Comparison of ENCODE assay signal across 19 cellular contexts in genomic region chr14:80260649-80261048, GRCh38. TPM values are rescaled to one million over a fixed set of nuclear protein-coding genes. Genes with fewer than 3 reads are reported as not detected.
"Had no signal": no experiment of that assay in that cellular context is flagged by ENCODE, and none has a peak within 500 bp of the region (broad histone marks: within the 10 kb centered on the region; RNA-seq: fewer than 3 reads in every experiment).

No MANE protein-coding gene starts in this region.

- H3K36me3 ChIP-seq: breast epithelium, esophagus muscularis mucosa, tibial nerve had no signal

- H3K4me1 ChIP-seq: breast epithelium had no signal

- H3K9me3 ChIP-seq: breast epithelium, esophagus muscularis mucosa, tibial nerve had no signal

- H3K27ac ChIP-seq: breast epithelium, VCaP had no signal

- ATAC-seq: activated naive CD4-positive, alpha-beta T cell treated with anti-CD3 and anti-CD28 coated beads, Interleukin-2, amount 50 U/mL, for 72 hours; activated T-cell treated with anti-CD3 and anti-CD28 coated beads, Interleukin-2, amount 50 U/mL, for 72 hours; stimulated activated naive B cell treated with anti-CD40 and anti-IgM and Interleukin-4, amounts not matched to agents 10 μg/mL and 1 μg/mL and 100 μg/mL, for 72 hours had no signal

- H3K4me3 ChIP-seq: breast epithelium, esophagus muscularis mucosa, tibial nerve had no signal

- H3K27me3 ChIP-seq: breast epithelium, esophagus muscularis mucosa, tibial nerve had no signal

- DNase-seq: activated CD4-positive, alpha-beta T cell treated with anti-CD3 and anti-CD28 coated beads for 4 hours; activated CD4-positive, alpha-beta T cell treated with anti-CD3 and anti-CD28 coated beads, Interleukin-2, amount 50 U/mL, for 4 hours; activated naive CD4-positive, alpha-beta T cell; activated T-cell treated with anti-CD3 and anti-CD28 coated beads for 4 hours; activated T-cell treated with anti-CD3 and anti-CD28 coated beads, Interleukin-2, amount 50 U/mL, for 72 hours; endodermal cell; hypothalamus; mammary epithelial cell; retina; stimulated activated CD4-positive, alpha-beta T cell treated with anti-CD3 and anti-CD28 coated beads, Interleukin-15, amount 100 ng/mL, for 24 hours; stimulated activated CD4-positive, alpha-beta T cell treated with anti-CD3 and anti-CD28 coated beads, Interleukin-2, amount 100 ng/mL, for 24 hours; stimulated activated naive B cell treated with anti-CD40 and anti-IgM and Interleukin-4, amounts not matched to agents 10 μg/mL and 1 μg/mL and 100 μg/mL, for 72 hours; T-helper 1 cell had no signal

RNA-seq across cellular contexts. Expression of gene DIO2, which starts 49.3 kb away (rescaled TPM):
- total RNA-seq: kidney epithelial cell had no signal
